Comparison of ENCODE assay signal across 18 cellular contexts in the genomic region with DNA sequence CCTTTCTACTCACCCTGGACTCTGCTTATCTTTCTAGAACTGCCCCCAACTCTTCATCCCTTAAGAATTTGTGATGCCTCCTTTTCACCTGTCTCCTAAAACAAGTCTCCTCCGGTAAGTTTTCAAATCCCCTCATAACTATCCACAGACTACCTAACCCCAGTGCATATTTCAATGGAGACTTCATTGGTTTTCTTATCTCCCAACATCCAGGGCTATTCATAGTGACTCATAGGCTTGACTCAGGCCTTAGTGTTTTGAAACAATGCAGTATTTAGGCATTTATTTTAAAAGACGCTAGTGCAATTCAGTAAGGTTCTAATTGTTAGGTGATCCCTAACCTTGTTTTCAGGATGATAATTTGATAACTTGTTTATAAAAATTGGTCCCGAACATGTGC.
DNase-seq lines count a peak whose midpoint lies in the region; ATAC-seq and TF ChIP-seq lines count a peak whose summit lies in the region.
"Had no signal": no experiment of that assay in that cellular context is flagged by ENCODE, and none has a peak within 500 bp of the region (broad histone marks: within the 10 kb centered on the region; RNA-seq: fewer than 3 reads in every experiment).

No MANE protein-coding gene starts in this region.

- H3K27ac ChIP-seq in RWPE2 (ENCODE audit: poor library complexity, severe bottlenecking) = no peak overlapping the region
- H3K27ac ChIP-seq in epithelial cell of prostate = no peak overlapping the region
- no peak overlapping the region for H3K27ac ChIP-seq in upper lobe of right lung
- H3K27ac ChIP-seq: left lung had no signal

- no peaks in the 10 kb centered on the region for H3K9me3 Mint-ChIP-seq in T-helper 2 cell treated with Interferon-gamma antibody and Interleukin-4, amounts not matched to agents 5 μg/mL and 100 μg/mL, for 36 hours
- H3K9me3 Mint-ChIP-seq: GM23338, nephron progenitor cell had no signal

- no peak for TF ChIP-seq CTCF in RWPE2 (IDR thresholded peaks at IDR 0.05; ENCODE audit: poor library complexity, severe bottlenecking)
- no peak for TF ChIP-seq CTCF in retinal pigment epithelial cell (conservative IDR thresholded peaks at IDR 0.05; ENCODE audit: low read depth, low read length)
- TF ChIP-seq CTCF in upper lobe of right lung (IDR thresholded peaks at IDR 0.05) = no peak

- H3K4me3 ChIP-seq in RWPE2 (ENCODE audit: severe bottlenecking) (no peak overlapping the region), retinal pigment epithelial cell (ENCODE audit: low read length) (no peak overlapping the region), upper lobe of right lung (no peak overlapping the region)
- H3K4me3 ChIP-seq: GM23338, left lung had no signal

- intact Hi-C loops in upper lobe of right lung (cut with DNase I) = no loop called here

- no peak overlapping the region for H3K4me3 Mint-ChIP-seq in T-helper 2 cell treated with Interferon-gamma antibody and Interleukin-4, amounts not matched to agents 5 μg/mL and 100 μg/mL, for 36 hours
- H3K4me3 Mint-ChIP-seq: activated T-cell treated with anti-CD3 and anti-CD28 coated beads, Interleukin-2, amount 50 U/mL, for 4 hours; CD4-positive, CD25-positive, alpha-beta regulatory T cell; GM23338; nephron progenitor cell; stimulated activated naive CD8-positive, alpha-beta T cell treated with anti-CD3 and anti-CD28 coated beads, Interleukin-15, amount 100 ng/mL, for 72 hours; T-cell had no signal

- ATAC-seq in RWPE2 (ENCODE audit: low read depth) (peak; percentile 96), upper lobe of right lung (no peak)
- ATAC-seq: activated T-cell treated with anti-CD3 and anti-CD28 coated beads, Interleukin-2, amount 50 U/mL, for 4 hours; GM23338; left lung; stimulated activated naive CD8-positive, alpha-beta T cell treated with anti-CD3 and anti-CD28 coated beads, Interleukin-15, amount 100 ng/mL, for 72 hours; T-cell had no signal

- DNase-seq in HCEC 1CT (peak; percentile 25), RWPE2 (ENCODE audit: low spot score) (no peak), epithelial cell of prostate (ENCODE audit: low read depth, low spot score) (peak; percentile 3), retinal pigment epithelial cell (ENCODE audit: low read depth) (peak; percentile 60), upper lobe of right lung (no peak)
- DNase-seq in T-helper 2 cell treated with Interferon-gamma antibody and Interleukin-4, amounts not matched to agents 5 μg/mL and 100 μg/mL, for 36 hours (ENCODE audit: low spot score) = no peak
- no peak for DNase-seq in NK-92 treated with Interleukin-12 subunit alpha and Interleukin-12 subunit beta, amount 100 ng/mL, for 24 hours (lab: John Stamatoyannopoulos, UW)
- DNase-seq: activated CD4-positive, alpha-beta T cell treated with anti-CD3 and anti-CD28 coated beads for 4 hours; activated T-cell treated with anti-CD3 and anti-CD28 coated beads, Interleukin-2, amount 50 U/mL, for 4 hours; anterior cingulate cortex; CD4-positive, CD25-positive, alpha-beta regulatory T cell; effector CD8-positive, alpha-beta T cell; GDM1; left lung; nephron progenitor cell; stimulated activated naive CD8-positive, alpha-beta T cell treated with anti-CD3 and anti-CD28 coated beads, Interleukin-15, amount 100 ng/mL, for 72 hours; T-cell had no signal

- no peaks in the 10 kb centered on the region for H3K27me3 ChIP-seq in RWPE2 (ENCODE audit: insufficient read depth, poor library complexity, severe bottlenecking)
- no peaks in the 10 kb centered on the region for H3K27me3 ChIP-seq in upper lobe of right lung
- H3K27me3 ChIP-seq: left lung had no signal

- no peak overlapping the region for H3K27ac Mint-ChIP-seq in T-helper 2 cell treated with Interferon-gamma antibody and Interleukin-4, amounts not matched to agents 5 μg/mL and 100 μg/mL, for 36 hours
- H3K27ac Mint-ChIP-seq: CD4-positive, CD25-positive, alpha-beta regulatory T cell; GM23338; nephron progenitor cell; stimulated activated naive CD8-positive, alpha-beta T cell treated with anti-CD3 and anti-CD28 coated beads, Interleukin-15, amount 100 ng/mL, for 72 hours; T-cell had no signal

- H3K9me3 ChIP-seq in RWPE2 (ENCODE audit: severe bottlenecking) (no peaks in the 10 kb centered on the region), upper lobe of right lung (no peaks in the 10 kb centered on the region)
- H3K9me3 ChIP-seq: left lung had no signal

- no peaks in the 10 kb centered on the region for H3K27me3 Mint-ChIP-seq in T-helper 2 cell treated with Interferon-gamma antibody and Interleukin-4, amounts not matched to agents 5 μg/mL and 100 μg/mL, for 36 hours (ENCODE audit: low read depth)
- H3K27me3 Mint-ChIP-seq: CD4-positive, CD25-positive, alpha-beta regulatory T cell; stimulated activated naive CD8-positive, alpha-beta T cell treated with anti-CD3 and anti-CD28 coated beads, Interleukin-15, amount 100 ng/mL, for 72 hours; T-cell had no signal

- H3K36me3 Mint-ChIP-seq in T-helper 2 cell treated with Interferon-gamma antibody and Interleukin-4, amounts not matched to agents 5 μg/mL and 100 μg/mL, for 36 hours (ENCODE audit: low read depth) = no peaks in the 10 kb centered on the region
- H3K36me3 Mint-ChIP-seq: CD4-positive, CD25-positive, alpha-beta regulatory T cell; T-cell had no signal

- H3K36me3 ChIP-seq in RWPE2 (ENCODE audit: low read depth) (no peaks in the 10 kb centered on the region), upper lobe of right lung (no peaks in the 10 kb centered on the region)
- H3K36me3 ChIP-seq: left lung had no signal

- H3K4me1 ChIP-seq in RWPE2 (ENCODE audit: insufficient read depth, poor library complexity, severe bottlenecking) (no peaks in the 10 kb centered on the region), upper lobe of right lung (no peaks in the 10 kb centered on the region)
- H3K4me1 ChIP-seq: left lung had no signal

- no peaks in the 10 kb centered on the region for H3K4me1 Mint-ChIP-seq in T-helper 2 cell treated with Interferon-gamma antibody and Interleukin-4, amounts not matched to agents 5 μg/mL and 100 μg/mL, for 36 hours (ENCODE audit: low read depth)
- H3K4me1 Mint-ChIP-seq: CD4-positive, CD25-positive, alpha-beta regulatory T cell; GM23338; nephron progenitor cell; stimulated activated naive CD8-positive, alpha-beta T cell treated with anti-CD3 and anti-CD28 coated beads, Interleukin-15, amount 100 ng/mL, for 72 hours; T-cell had no signal

Comparison
In these comparisons a context has a peak if more than half of its experiments do, and no peak if none do; other contexts are left out.
1. DNase-seq: peak in HCEC 1CT (single experiment), epithelial cell of prostate (single experiment) and retinal pigment epithelial cell (single experiment); none in RWPE2 (single experiment), T-helper 2 cell treated with Interferon-gamma antibody and Interleukin-4, amounts not matched to agents 5 μg/mL and 100 μg/mL, for 36 hours (single experiment), NK-92 treated with Interleukin-12 subunit alpha and Interleukin-12 subunit beta, amount 100 ng/mL, for 24 hours (single experiment) and upper lobe of right lung (single experiment).